In the genomic region with DNA sequence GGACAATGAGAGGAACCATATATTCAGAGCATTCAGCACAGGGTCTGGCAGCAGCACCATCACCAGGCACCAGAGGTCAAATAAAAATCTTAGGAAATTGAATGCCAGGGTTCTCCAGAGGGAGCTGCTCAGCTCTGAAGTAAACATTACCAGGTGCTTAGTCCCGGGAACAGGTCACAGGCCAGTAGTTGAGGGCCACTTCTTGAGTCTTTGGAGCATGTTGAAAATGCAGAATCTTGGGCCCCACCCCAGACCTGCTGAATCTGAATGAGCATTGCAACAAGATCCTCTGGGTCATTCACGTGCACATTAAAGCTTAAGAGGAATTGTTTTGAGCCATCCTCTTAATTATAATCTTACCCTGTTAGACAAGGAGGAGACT, we compare ENCODE assay signal across 1 cellular context.
TF ChIP-seq lines count a peak whose summit lies in the region.

No MANE protein-coding gene starts in this region.

TF ChIP-seq in HCT116, 20 proteins besides CTCF, POLR2A, EP300 and RAD21 (continued from another document):
- TF ChIP-seq, protein P1, sequence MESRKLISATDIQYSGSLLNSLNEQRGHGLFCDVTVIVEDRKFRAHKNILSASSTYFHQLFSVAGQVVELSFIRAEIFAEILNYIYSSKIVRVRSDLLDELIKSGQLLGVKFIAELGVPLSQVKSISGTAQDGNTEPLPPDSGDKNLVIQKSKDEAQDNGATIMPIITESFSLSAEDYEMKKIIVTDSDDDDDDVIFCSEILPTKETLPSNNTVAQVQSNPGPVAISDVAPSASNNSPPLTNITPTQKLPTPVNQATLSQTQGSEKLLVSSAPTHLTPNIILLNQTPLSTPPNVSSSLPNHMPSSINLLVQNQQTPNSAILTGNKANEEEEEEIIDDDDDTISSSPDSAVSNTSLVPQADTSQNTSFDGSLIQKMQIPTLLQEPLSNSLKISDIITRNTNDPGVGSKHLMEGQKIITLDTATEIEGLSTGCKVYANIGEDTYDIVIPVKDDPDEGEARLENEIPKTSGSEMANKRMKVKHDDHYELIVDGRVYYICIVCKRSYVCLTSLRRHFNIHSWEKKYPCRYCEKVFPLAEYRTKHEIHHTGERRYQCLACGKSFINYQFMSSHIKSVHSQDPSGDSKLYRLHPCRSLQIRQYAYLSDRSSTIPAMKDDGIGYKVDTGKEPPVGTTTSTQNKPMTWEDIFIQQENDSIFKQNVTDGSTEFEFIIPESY (IDR thresholded peaks at IDR 0.05; ENCODE audit: extremely low read depth, insufficient replicate concordance, low read length) = no peak
- no peak for TF ChIP-seq SP1 (IDR thresholded peaks at IDR 0.05; ENCODE audit: low read depth)
- TF ChIP-seq, protein P2, sequence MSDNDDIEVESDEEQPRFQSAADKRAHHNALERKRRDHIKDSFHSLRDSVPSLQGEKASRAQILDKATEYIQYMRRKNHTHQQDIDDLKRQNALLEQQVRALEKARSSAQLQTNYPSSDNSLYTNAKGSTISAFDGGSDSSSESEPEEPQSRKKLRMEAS (IDR thresholded peaks at IDR 0.05) = no peak
- TF ChIP-seq EZH2 (IDR thresholded peaks at IDR 0.05) = no peak
- TF ChIP-seq EGR1 (IDR thresholded peaks at IDR 0.05; ENCODE audit: low read depth) = no peak
- TF ChIP-seq ZNF274 (IDR thresholded peaks at IDR 0.05; ENCODE audit: low read depth, low read length) = no peak
- TF ChIP-seq, protein P3, sequence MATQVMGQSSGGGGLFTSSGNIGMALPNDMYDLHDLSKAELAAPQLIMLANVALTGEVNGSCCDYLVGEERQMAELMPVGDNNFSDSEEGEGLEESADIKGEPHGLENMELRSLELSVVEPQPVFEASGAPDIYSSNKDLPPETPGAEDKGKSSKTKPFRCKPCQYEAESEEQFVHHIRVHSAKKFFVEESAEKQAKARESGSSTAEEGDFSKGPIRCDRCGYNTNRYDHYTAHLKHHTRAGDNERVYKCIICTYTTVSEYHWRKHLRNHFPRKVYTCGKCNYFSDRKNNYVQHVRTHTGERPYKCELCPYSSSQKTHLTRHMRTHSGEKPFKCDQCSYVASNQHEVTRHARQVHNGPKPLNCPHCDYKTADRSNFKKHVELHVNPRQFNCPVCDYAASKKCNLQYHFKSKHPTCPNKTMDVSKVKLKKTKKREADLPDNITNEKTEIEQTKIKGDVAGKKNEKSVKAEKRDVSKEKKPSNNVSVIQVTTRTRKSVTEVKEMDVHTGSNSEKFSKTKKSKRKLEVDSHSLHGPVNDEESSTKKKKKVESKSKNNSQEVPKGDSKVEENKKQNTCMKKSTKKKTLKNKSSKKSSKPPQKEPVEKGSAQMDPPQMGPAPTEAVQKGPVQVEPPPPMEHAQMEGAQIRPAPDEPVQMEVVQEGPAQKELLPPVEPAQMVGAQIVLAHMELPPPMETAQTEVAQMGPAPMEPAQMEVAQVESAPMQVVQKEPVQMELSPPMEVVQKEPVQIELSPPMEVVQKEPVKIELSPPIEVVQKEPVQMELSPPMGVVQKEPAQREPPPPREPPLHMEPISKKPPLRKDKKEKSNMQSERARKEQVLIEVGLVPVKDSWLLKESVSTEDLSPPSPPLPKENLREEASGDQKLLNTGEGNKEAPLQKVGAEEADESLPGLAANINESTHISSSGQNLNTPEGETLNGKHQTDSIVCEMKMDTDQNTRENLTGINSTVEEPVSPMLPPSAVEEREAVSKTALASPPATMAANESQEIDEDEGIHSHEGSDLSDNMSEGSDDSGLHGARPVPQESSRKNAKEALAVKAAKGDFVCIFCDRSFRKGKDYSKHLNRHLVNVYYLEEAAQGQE (IDR thresholded peaks at IDR 0.05; ENCODE audit: low read depth) = no peak
TF ChIP-seq in HCT116: peak in this region for 0.
